In the genomic region with DNA sequence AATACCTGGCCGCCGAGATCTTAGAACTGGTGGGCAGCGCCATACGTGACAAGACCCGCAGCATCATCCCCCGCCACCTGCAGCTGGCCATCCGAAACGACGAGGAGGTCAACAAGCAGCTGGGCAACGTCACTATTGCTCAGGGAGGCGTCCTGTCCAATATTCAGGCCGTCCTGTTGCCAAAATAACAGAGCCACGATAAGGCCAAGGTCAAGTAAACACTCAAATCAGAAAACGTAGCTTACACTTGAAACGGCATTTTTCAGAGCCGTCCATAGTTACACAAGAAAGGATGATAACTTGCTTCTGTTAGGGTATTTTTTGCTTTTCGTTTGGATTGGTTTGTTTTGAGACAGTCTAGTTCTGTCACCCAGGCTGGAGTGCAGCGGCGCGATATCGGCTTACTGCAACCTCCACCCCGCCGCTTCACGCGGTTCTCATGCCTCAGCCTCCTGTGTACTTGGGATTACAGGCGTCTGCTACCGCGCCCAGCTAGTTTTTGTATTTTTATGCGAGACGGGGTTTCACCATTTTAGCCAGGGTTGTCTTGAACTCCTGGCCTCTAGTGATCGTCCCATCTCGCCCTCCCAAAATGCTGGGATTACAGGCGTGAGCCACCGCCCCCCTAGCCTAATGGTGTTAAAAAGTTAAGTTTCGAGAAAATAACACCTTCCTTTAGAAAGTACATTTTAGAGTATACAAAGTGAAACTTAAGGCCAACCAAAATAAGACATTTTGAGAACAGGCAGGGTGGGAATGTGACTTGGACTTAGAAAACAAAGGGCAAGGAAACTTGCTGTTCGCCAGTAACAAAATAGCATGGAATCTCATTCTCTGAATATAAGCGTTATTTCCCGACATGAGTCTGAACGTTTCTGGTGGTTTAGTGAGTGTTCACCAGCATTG, we compare ENCODE assay signal across 1 cellular context.
A peak's percentile ranks its signal among the peaks of the same experiment; 100 is the strongest.
TF ChIP-seq lines count a peak whose summit lies in the region.

No MANE protein-coding gene starts in this region.

TF ChIP-seq in HepG2, 621 proteins besides CTCF, POLR2A, EP300 and RAD21 (continued from another document and continues in another):
- TF ChIP-seq, protein P1, sequence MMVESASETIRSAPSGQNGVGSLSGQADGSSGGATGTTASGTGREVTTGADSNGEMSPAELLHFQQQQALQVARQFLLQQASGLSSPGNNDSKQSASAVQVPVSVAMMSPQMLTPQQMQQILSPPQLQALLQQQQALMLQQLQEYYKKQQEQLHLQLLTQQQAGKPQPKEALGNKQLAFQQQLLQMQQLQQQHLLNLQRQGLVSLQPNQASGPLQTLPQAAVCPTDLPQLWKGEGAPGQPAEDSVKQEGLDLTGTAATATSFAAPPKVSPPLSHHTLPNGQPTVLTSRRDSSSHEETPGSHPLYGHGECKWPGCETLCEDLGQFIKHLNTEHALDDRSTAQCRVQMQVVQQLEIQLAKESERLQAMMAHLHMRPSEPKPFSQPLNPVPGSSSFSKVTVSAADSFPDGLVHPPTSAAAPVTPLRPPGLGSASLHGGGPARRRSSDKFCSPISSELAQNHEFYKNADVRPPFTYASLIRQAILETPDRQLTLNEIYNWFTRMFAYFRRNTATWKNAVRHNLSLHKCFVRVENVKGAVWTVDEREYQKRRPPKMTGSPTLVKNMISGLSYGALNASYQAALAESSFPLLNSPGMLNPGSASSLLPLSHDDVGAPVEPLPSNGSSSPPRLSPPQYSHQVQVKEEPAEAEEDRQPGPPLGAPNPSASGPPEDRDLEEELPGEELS (CRISPR knock-in tag; IDR thresholded peaks at IDR 0.05), result peak; percentile 74
- TF ChIP-seq, protein P2, sequence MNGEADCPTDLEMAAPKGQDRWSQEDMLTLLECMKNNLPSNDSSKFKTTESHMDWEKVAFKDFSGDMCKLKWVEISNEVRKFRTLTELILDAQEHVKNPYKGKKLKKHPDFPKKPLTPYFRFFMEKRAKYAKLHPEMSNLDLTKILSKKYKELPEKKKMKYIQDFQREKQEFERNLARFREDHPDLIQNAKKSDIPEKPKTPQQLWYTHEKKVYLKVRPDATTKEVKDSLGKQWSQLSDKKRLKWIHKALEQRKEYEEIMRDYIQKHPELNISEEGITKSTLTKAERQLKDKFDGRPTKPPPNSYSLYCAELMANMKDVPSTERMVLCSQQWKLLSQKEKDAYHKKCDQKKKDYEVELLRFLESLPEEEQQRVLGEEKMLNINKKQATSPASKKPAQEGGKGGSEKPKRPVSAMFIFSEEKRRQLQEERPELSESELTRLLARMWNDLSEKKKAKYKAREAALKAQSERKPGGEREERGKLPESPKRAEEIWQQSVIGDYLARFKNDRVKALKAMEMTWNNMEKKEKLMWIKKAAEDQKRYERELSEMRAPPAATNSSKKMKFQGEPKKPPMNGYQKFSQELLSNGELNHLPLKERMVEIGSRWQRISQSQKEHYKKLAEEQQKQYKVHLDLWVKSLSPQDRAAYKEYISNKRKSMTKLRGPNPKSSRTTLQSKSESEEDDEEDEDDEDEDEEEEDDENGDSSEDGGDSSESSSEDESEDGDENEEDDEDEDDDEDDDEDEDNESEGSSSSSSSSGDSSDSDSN (CRISPR knock-in tag; IDR thresholded peaks at IDR 0.05), result peak; percentile 56
- TF ChIP-seq, protein P3, sequence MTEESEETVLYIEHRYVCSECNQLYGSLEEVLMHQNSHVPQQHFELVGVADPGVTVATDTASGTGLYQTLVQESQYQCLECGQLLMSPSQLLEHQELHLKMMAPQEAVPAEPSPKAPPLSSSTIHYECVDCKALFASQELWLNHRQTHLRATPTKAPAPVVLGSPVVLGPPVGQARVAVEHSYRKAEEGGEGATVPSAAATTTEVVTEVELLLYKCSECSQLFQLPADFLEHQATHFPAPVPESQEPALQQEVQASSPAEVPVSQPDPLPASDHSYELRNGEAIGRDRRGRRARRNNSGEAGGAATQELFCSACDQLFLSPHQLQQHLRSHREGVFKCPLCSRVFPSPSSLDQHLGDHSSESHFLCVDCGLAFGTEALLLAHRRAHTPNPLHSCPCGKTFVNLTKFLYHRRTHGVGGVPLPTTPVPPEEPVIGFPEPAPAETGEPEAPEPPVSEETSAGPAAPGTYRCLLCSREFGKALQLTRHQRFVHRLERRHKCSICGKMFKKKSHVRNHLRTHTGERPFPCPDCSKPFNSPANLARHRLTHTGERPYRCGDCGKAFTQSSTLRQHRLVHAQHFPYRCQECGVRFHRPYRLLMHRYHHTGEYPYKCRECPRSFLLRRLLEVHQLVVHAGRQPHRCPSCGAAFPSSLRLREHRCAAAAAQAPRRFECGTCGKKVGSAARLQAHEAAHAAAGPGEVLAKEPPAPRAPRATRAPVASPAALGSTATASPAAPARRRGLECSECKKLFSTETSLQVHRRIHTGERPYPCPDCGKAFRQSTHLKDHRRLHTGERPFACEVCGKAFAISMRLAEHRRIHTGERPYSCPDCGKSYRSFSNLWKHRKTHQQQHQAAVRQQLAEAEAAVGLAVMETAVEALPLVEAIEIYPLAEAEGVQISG (CRISPR knock-in tag; IDR thresholded peaks at IDR 0.05), result peak; percentile 81
- TF ChIP-seq GPN1 (CRISPR knock-in tag; IDR thresholded peaks at IDR 0.05; ENCODE audit: borderline replicate concordance), result no peak
- no peak for TF ChIP-seq CENPT (CRISPR knock-in tag; IDR thresholded peaks at IDR 0.05; ENCODE audit: low read depth)
- TF ChIP-seq, protein P4, sequence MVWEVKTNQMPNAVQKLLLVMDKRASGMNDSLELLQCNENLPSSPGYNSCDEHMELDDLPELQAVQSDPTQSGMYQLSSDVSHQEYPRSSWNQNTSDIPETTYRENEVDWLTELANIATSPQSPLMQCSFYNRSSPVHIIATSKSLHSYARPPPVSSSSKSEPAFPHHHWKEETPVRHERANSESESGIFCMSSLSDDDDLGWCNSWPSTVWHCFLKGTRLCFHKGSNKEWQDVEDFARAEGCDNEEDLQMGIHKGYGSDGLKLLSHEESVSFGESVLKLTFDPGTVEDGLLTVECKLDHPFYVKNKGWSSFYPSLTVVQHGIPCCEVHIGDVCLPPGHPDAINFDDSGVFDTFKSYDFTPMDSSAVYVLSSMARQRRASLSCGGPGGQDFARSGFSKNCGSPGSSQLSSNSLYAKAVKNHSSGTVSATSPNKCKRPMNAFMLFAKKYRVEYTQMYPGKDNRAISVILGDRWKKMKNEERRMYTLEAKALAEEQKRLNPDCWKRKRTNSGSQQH (CRISPR knock-in tag; IDR thresholded peaks at IDR 0.05; ENCODE audit: low read depth), result peak; percentile 30; the same call in 1 of the 2 replicates
- TF ChIP-seq ZMYM2 (CRISPR knock-in tag; IDR thresholded peaks at IDR 0.05), result peak; percentile 37; the same call in 1 of the 2 replicates
- TF ChIP-seq NCOA5 (CRISPR knock-in tag; IDR thresholded peaks at IDR 0.05), result peak; percentile 72; the same call in 1 of the 2 replicates
- TF ChIP-seq, protein P5, sequence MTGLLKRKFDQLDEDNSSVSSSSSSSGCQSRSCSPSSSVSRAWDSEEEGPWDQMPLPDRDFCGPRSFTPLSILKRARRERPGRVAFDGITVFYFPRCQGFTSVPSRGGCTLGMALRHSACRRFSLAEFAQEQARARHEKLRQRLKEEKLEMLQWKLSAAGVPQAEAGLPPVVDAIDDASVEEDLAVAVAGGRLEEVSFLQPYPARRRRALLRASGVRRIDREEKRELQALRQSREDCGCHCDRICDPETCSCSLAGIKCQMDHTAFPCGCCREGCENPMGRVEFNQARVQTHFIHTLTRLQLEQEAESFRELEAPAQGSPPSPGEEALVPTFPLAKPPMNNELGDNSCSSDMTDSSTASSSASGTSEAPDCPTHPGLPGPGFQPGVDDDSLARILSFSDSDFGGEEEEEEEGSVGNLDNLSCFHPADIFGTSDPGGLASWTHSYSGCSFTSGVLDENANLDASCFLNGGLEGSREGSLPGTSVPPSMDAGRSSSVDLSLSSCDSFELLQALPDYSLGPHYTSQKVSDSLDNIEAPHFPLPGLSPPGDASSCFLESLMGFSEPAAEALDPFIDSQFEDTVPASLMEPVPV (CRISPR knock-in tag; IDR thresholded peaks at IDR 0.05), result peak; percentile 57; the same call in 1 of the 2 replicates
- TF ChIP-seq NFKB2 (CRISPR knock-in tag; IDR thresholded peaks at IDR 0.05; ENCODE audit: borderline replicate concordance), result peak; percentile 77; the same call in 1 of the 2 replicates
- no peak for TF ChIP-seq HNRNPH1 (optimal IDR thresholded peaks at IDR 0.05; ENCODE audit: low read depth, low read length)
- TF ChIP-seq MTA1 (CRISPR knock-in tag; IDR thresholded peaks at IDR 0.05; ENCODE audit: borderline replicate concordance), result peak; percentile 32; the same call in 1 of the 2 replicates
- TF ChIP-seq ZFX (CRISPR knock-in tag; IDR thresholded peaks at IDR 0.05; ENCODE audit: low read depth), result peak; percentile 27; the same call in 1 of the 2 replicates
- no peak for TF ChIP-seq SRF (IDR thresholded peaks at IDR 0.05; ENCODE audit: low read depth, low read length)
- TF ChIP-seq, protein P6, sequence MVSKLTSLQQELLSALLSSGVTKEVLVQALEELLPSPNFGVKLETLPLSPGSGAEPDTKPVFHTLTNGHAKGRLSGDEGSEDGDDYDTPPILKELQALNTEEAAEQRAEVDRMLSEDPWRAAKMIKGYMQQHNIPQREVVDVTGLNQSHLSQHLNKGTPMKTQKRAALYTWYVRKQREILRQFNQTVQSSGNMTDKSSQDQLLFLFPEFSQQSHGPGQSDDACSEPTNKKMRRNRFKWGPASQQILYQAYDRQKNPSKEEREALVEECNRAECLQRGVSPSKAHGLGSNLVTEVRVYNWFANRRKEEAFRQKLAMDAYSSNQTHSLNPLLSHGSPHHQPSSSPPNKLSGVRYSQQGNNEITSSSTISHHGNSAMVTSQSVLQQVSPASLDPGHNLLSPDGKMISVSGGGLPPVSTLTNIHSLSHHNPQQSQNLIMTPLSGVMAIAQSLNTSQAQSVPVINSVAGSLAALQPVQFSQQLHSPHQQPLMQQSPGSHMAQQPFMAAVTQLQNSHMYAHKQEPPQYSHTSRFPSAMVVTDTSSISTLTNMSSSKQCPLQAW (CRISPR knock-in tag; IDR thresholded peaks at IDR 0.05), result peak; percentile 75
- no peak for TF ChIP-seq ZSCAN22 (CRISPR knock-in tag; IDR thresholded peaks at IDR 0.05)
- 0 out of 2 replicates have a peak, but pooled peaks have one; percentile 3 for TF ChIP-seq ZNF256 (CRISPR knock-in tag; conservative IDR thresholded peaks at IDR 0.05)
- peak; percentile 43 for TF ChIP-seq ASH2L (IDR thresholded peaks at IDR 0.05; ENCODE audit: insufficient read length, low read depth, low read length)
- TF ChIP-seq, protein P7, sequence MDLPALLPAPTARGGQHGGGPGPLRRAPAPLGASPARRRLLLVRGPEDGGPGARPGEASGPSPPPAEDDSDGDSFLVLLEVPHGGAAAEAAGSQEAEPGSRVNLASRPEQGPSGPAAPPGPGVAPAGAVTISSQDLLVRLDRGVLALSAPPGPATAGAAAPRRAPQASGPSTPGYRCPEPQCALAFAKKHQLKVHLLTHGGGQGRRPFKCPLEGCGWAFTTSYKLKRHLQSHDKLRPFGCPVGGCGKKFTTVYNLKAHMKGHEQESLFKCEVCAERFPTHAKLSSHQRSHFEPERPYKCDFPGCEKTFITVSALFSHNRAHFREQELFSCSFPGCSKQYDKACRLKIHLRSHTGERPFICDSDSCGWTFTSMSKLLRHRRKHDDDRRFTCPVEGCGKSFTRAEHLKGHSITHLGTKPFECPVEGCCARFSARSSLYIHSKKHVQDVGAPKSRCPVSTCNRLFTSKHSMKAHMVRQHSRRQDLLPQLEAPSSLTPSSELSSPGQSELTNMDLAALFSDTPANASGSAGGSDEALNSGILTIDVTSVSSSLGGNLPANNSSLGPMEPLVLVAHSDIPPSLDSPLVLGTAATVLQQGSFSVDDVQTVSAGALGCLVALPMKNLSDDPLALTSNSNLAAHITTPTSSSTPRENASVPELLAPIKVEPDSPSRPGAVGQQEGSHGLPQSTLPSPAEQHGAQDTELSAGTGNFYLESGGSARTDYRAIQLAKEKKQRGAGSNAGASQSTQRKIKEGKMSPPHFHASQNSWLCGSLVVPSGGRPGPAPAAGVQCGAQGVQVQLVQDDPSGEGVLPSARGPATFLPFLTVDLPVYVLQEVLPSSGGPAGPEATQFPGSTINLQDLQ (CRISPR knock-in tag; IDR thresholded peaks at IDR 0.05), result no peak
- peak; percentile 51; the same call in 1 of the 2 replicates for TF ChIP-seq ZNF3 (CRISPR knock-in tag; IDR thresholded peaks at IDR 0.05)
- peak; percentile 51; the same call in 1 of the 2 replicates for TF ChIP-seq ZSCAN21 (CRISPR knock-in tag; IDR thresholded peaks at IDR 0.05; ENCODE audit: borderline replicate concordance)
- TF ChIP-seq, protein P8, sequence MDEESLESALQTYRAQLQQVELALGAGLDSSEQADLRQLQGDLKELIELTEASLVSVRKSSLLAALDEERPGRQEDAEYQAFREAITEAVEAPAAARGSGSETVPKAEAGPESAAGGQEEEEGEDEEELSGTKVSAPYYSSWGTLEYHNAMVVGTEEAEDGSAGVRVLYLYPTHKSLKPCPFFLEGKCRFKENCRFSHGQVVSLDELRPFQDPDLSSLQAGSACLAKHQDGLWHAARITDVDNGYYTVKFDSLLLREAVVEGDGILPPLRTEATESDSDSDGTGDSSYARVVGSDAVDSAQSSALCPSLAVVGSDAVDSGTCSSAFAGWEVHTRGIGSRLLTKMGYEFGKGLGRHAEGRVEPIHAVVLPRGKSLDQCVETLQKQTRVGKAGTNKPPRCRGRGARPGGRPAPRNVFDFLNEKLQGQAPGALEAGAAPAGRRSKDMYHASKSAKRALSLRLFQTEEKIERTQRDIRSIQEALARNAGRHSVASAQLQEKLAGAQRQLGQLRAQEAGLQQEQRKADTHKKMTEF (CRISPR knock-in tag; IDR thresholded peaks at IDR 0.05), result 0 out of 2 replicates have a peak, but pooled peaks have one; percentile 23
- TF ChIP-seq, protein P9, sequence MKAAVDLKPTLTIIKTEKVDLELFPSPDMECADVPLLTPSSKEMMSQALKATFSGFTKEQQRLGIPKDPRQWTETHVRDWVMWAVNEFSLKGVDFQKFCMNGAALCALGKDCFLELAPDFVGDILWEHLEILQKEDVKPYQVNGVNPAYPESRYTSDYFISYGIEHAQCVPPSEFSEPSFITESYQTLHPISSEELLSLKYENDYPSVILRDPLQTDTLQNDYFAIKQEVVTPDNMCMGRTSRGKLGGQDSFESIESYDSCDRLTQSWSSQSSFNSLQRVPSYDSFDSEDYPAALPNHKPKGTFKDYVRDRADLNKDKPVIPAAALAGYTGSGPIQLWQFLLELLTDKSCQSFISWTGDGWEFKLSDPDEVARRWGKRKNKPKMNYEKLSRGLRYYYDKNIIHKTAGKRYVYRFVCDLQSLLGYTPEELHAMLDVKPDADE (CRISPR knock-in tag; IDR thresholded peaks at IDR 0.05), result 0 out of 2 replicates have a peak, but pooled peaks have one; percentile 16
- no peak; the same call in 1 of the 2 replicates for TF ChIP-seq CREM (IDR thresholded peaks at IDR 0.05)
- TF ChIP-seq CREM (CRISPR knock-in tag; IDR thresholded peaks at IDR 0.05), result no peak
- TF ChIP-seq ZNF33A (CRISPR knock-in tag; IDR thresholded peaks at IDR 0.05; ENCODE audit: borderline replicate concordance), result no peak
- TF ChIP-seq NRL (CRISPR knock-in tag; IDR thresholded peaks at IDR 0.05; ENCODE audit: borderline replicate concordance), result peak; percentile 91
- TF ChIP-seq ZNF841 (CRISPR knock-in tag; IDR thresholded peaks at IDR 0.05; ENCODE audit: borderline replicate concordance), result no peak
- 0 out of 2 replicates have a peak, but pooled peaks have one; percentile 20 for TF ChIP-seq ZSCAN9 (CRISPR knock-in tag; IDR thresholded peaks at IDR 0.05; ENCODE audit: borderline replicate concordance)
